Comparison of ENCODE assay signal across 10 cellular contexts in the genomic region with DNA sequence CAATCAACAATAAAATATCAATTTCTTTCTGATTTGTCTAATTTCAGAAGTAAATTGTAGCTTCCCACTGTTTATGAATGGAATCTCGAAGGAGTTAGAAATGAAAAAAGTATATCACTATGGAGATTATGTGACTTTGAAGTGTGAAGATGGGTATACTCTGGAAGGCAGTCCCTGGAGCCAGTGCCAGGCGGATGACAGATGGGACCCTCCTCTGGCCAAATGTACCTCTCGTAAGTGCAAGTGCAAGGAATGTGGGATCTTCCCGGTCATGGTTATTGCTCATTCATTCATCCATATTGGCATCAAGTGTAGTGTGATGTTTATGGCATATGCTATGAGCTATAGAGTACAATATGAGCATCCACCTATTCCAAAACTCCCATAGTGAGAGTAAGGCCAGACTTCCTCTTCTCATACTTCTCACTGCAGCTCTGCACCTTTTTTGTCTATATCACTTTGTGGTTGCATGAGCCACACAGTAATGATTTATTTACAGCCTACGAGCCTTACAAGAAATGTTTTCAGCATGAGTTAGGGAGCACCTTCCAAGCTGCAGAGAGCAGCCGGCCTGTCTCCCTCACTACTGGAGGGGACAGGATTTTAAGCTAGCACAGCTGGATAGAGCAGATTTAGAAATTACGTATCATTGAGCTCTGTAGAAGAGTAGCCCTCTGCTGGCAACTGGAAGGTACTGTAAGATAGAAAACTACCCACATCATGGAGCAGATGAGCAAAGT. TPM values are rescaled to one million over a fixed set of nuclear protein-coding genes. Genes with fewer than 3 reads are reported as not detected.
DNase-seq lines count a peak whose midpoint lies in the region; ATAC-seq and TF ChIP-seq lines count a peak whose summit lies in the region.
"Had no signal": no experiment of that assay in that cellular context is flagged by ENCODE, and none has a peak within 500 bp of the region (broad histone marks: within the 10 kb centered on the region; RNA-seq: fewer than 3 reads in every experiment).

No MANE protein-coding gene starts in this region.

- no peak overlapping the region for H3K4me3 Mint-ChIP-seq in immature natural killer cell
- no peak overlapping the region for H3K4me3 Mint-ChIP-seq in stimulated activated memory B cell treated with anti-CD40 and anti-IgM and Interleukin-4, amounts not matched to agents 10 μg/mL and 1 μg/mL and 100 μg/mL, for 72 hours
- H3K4me3 Mint-ChIP-seq: stimulated activated naive CD8-positive, alpha-beta T cell treated with anti-CD3 and anti-CD28 coated beads, Interleukin-15, Interleukin-2, amounts not matched to agents 100 ng/mL and 50 ng/mL, for 24 hours had no signal

- in situ Hi-C loops in astrocyte of the spinal cord (cut with HindIII; ENCODE audit: low sequenced_read_pairs), result no loop called here

- ATAC-seq in GM19452 (IDR thresholded peaks at IDR 0.05; ENCODE audit: unreplicated experiment) (peak; percentile 89), HG03457 (IDR thresholded peaks at IDR 0.05; ENCODE audit: unreplicated experiment) (peak; percentile 89)
- ATAC-seq in stimulated activated memory B cell treated with anti-CD40 and anti-IgM and Interleukin-4, amounts not matched to agents 10 μg/mL and 1 μg/mL and 100 μg/mL, for 72 hours, result peak; percentile 84

- DNase-seq in NCI-H2107 treated with DMSO at 0.1 percent for 48 hours (lab: John Stamatoyannopoulos, UW; ENCODE audit: unreplicated experiment) (peak; percentile 41), NCI-H2107 (lab: John Stamatoyannopoulos, UW) (no peak), NCI-H69 (lab: John Stamatoyannopoulos, UW) (peak; percentile 60), astrocyte of the spinal cord (ENCODE audit: low read depth, low spot score) (peak; percentile 34), immature natural killer cell (peak; percentile 3 to 21 (median 10))

- H3K36me3 Mint-ChIP-seq in immature natural killer cell, result no peaks in the 10 kb centered on the region
- H3K36me3 Mint-ChIP-seq in stimulated activated memory B cell treated with anti-CD40 and anti-IgM and Interleukin-4, amounts not matched to agents 10 μg/mL and 1 μg/mL and 100 μg/mL, for 72 hours, result peaks cover 11% of the 10 kb centered on the region

- no peak overlapping the region for H3K27ac Mint-ChIP-seq in immature natural killer cell
- H3K27ac Mint-ChIP-seq in stimulated activated memory B cell treated with anti-CD40 and anti-IgM and Interleukin-4, amounts not matched to agents 10 μg/mL and 1 μg/mL and 100 μg/mL, for 72 hours, result no peak overlapping the region
- H3K27ac Mint-ChIP-seq: stimulated activated naive CD8-positive, alpha-beta T cell treated with anti-CD3 and anti-CD28 coated beads, Interleukin-15, Interleukin-2, amounts not matched to agents 100 ng/mL and 50 ng/mL, for 24 hours had no signal

- H3K27me3 Mint-ChIP-seq in immature natural killer cell (ENCODE audit: low read depth in 3 of 3), result peaks cover 0 to 2% (median 0%) of the 10 kb centered on the region in 3 donors
- H3K27me3 Mint-ChIP-seq in stimulated activated memory B cell treated with anti-CD40 and anti-IgM and Interleukin-4, amounts not matched to agents 10 μg/mL and 1 μg/mL and 100 μg/mL, for 72 hours, result no peaks in the 10 kb centered on the region
- H3K27me3 Mint-ChIP-seq: stimulated activated naive CD8-positive, alpha-beta T cell treated with anti-CD3 and anti-CD28 coated beads, Interleukin-15, Interleukin-2, amounts not matched to agents 100 ng/mL and 50 ng/mL, for 24 hours had no signal

- no peaks in the 10 kb centered on the region for H3K4me1 Mint-ChIP-seq in immature natural killer cell
- H3K4me1 Mint-ChIP-seq in stimulated activated memory B cell treated with anti-CD40 and anti-IgM and Interleukin-4, amounts not matched to agents 10 μg/mL and 1 μg/mL and 100 μg/mL, for 72 hours, result peaks cover 7% of the 10 kb centered on the region

- peak; percentile 81 for TF ChIP-seq CTCF in astrocyte of the spinal cord (IDR thresholded peaks at IDR 0.05; ENCODE audit: low read depth, low read length)

- H3K4me3 ChIP-seq in astrocyte of the spinal cord (ENCODE audit: low read depth, low read length), result no peak overlapping the region
- H3K4me3 ChIP-seq: BLaER1 had no signal

- H3K9me3 Mint-ChIP-seq in immature natural killer cell, result no peaks in the 10 kb centered on the region
- H3K9me3 Mint-ChIP-seq in stimulated activated memory B cell treated with anti-CD40 and anti-IgM and Interleukin-4, amounts not matched to agents 10 μg/mL and 1 μg/mL and 100 μg/mL, for 72 hours, result no peaks in the 10 kb centered on the region
- H3K9me3 Mint-ChIP-seq: stimulated activated naive CD8-positive, alpha-beta T cell treated with anti-CD3 and anti-CD28 coated beads, Interleukin-15, Interleukin-2, amounts not matched to agents 100 ng/mL and 50 ng/mL, for 24 hours had no signal

RNA-seq across cellular contexts. Expression of a gene that starts 24.9 kb away (rescaled TPM):
- under 1 TPM in 1 of 3 donors, not detected in 2; 0.60 TPM for polyA plus RNA-seq in immature natural killer cell
